Comparison of ENCODE assay signal across 18 cellular contexts in the genomic region with DNA sequence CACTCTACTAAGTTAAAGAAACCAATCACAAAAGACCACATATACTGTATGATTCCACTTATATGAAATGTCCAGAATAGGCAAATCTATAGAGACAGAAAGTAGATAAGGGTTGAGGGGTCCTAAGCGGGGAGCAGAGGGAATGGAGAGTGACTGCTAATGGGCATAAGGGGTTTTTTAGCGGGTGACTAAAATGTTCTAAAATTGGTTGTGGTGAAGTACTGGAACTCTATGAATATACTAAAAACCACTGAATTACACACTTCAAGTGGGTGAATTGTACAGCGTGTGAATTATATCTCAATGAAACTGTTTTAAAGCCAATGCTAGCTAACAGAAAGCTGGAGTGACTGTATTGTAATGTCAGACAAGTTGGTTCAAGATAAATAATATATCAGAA.
"Had no signal": no experiment of that assay in that cellular context is flagged by ENCODE, and none has a peak within 500 bp of the region (broad histone marks: within the 10 kb centered on the region; RNA-seq: fewer than 3 reads in every experiment).

No MANE protein-coding gene starts in this region.

- H3K36me3 ChIP-seq: breast epithelium, thyroid gland had no signal

- H3K36me3 Mint-ChIP-seq: immature natural killer cell had no signal

- H3K9me3 Mint-ChIP-seq: activated CD4-positive, alpha-beta memory T cell treated with anti-CD3 and anti-CD28 coated beads, Interleukin-2, amount 10 ng/mL, durations not matched to agents 7 days and 5 days; activated naive CD8-positive, alpha-beta T cell treated with anti-CD3 and anti-CD28 coated beads, Interleukin-2, amount 10 ng/mL, durations not matched to agents 7 days and 5 days; effector memory CD8-positive, alpha-beta T cell; immature natural killer cell; neural crest cell; T-cell had no signal

- ATAC-seq: effector memory CD8-positive, alpha-beta T cell; sciatic nerve; T-cell had no signal

- H3K27me3 ChIP-seq: breast epithelium, spleen, thyroid gland had no signal

- H3K27me3 Mint-ChIP-seq: activated CD4-positive, alpha-beta memory T cell treated with anti-CD3 and anti-CD28 coated beads, Interleukin-2, amount 10 ng/mL, durations not matched to agents 7 days and 5 days; activated naive CD8-positive, alpha-beta T cell treated with anti-CD3 and anti-CD28 coated beads, Interleukin-2, amount 10 ng/mL, durations not matched to agents 7 days and 5 days; effector memory CD8-positive, alpha-beta T cell; T-cell had no signal

- H3K4me3 ChIP-seq: breast epithelium, SK-N-MC, spleen, thyroid gland had no signal

- H3K4me3 Mint-ChIP-seq: activated CD4-positive, alpha-beta memory T cell treated with anti-CD3 and anti-CD28 coated beads, Interleukin-2, amount 10 ng/mL, durations not matched to agents 7 days and 5 days; activated naive CD8-positive, alpha-beta T cell treated with anti-CD3 and anti-CD28 coated beads, Interleukin-2, amount 10 ng/mL, durations not matched to agents 7 days and 5 days; effector memory CD8-positive, alpha-beta T cell; neural crest cell; T-cell had no signal

- H3K4me1 ChIP-seq: breast epithelium had no signal

- H3K4me1 Mint-ChIP-seq: neural crest cell had no signal

- DNase-seq: activated CD4-positive, alpha-beta memory T cell treated with anti-CD3 and anti-CD28 coated beads, Interleukin-2, amount 10 ng/mL, durations not matched to agents 7 days and 5 days; activated CD8-positive, alpha-beta memory T cell treated with anti-CD3 and anti-CD28 coated beads, Interleukin-2, amount 50 U/mL, for 4 hours; activated naive CD8-positive, alpha-beta T cell treated with anti-CD3 and anti-CD28 coated beads, Interleukin-2, amount 10 ng/mL, durations not matched to agents 7 days and 5 days; aorta; dermis blood vessel endothelial cell; effector memory CD8-positive, alpha-beta T cell; foreskin melanocyte; head of caudate nucleus; immature natural killer cell; spleen; T-cell; T1000; thyroid gland had no signal

- H3K9me3 ChIP-seq: breast epithelium, spleen, thyroid gland had no signal

- H3K27ac ChIP-seq: breast epithelium, epithelial cell of prostate, SK-N-MC, spleen, thyroid gland had no signal

- H3K27ac Mint-ChIP-seq: activated CD4-positive, alpha-beta memory T cell treated with anti-CD3 and anti-CD28 coated beads, Interleukin-2, amount 10 ng/mL, durations not matched to agents 7 days and 5 days; activated naive CD8-positive, alpha-beta T cell treated with anti-CD3 and anti-CD28 coated beads, Interleukin-2, amount 10 ng/mL, durations not matched to agents 7 days and 5 days; T-cell had no signal
